Comparison of ENCODE assay signal across 22 cellular contexts in the genomic region with DNA sequence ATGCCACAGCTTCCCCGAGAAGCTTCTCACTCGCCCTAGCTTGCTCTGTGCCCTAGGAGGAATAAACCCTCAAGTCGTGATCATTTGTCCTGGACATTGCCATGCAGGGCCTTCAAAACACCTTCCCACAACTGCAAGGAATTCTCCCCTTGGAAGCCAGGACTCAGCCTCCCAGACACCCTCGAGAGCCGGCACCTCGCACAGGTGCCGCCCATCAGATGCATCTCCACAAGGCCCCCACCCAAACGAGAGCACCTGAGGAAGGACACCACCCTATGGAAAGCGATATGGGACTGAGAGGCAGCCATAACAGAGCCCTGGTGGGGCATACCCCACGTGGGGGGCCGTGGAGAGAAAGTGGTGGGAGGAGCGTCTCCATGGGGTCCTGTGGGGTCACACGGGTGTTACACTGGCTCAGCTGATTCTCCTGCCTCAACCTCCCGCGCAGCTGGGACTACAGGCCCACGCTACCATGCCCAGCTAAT.
"Had no signal": no experiment of that assay in that cellular context is flagged by ENCODE, and none has a peak within 500 bp of the region (broad histone marks: within the 10 kb centered on the region; RNA-seq: fewer than 3 reads in every experiment).

No MANE protein-coding gene starts in this region.

- H3K4me3 ChIP-seq: heart right ventricle, hepatocyte, left ventricle myocardium inferior, right atrium auricular region, right lobe of liver, smooth muscle cell, testis, thyroid gland, transverse colon, upper lobe of left lung had no signal

- H3K9ac ChIP-seq: parathyroid adenoma had no signal

- H2AFZ ChIP-seq: hepatocyte, parathyroid adenoma had no signal

- H3K27me3 ChIP-seq: hepatocyte, neutrophil, right atrium auricular region, right lobe of liver, testis, thyroid gland, upper lobe of left lung had no signal

- H3K9me3 ChIP-seq: heart right ventricle, left ventricle myocardium inferior, neutrophil, right atrium auricular region, right lobe of liver, testis, thyroid gland, transverse colon, upper lobe of left lung had no signal

- DNase-seq: heart right ventricle; islet precursor cell; left ventricle myocardium inferior; naive thymus-derived CD8-positive, alpha-beta T cell; occipital lobe; right lobe of liver; stimulated activated CD4-positive, alpha-beta T cell treated with anti-CD3 and anti-CD28 coated beads, Interleukin-1b, Interleukin-23, amount 100 ng/mL, for 48 hours; stimulated activated CD4-positive, alpha-beta T cell treated with anti-CD3 and anti-CD28 coated beads, Interleukin-2, amount 100 ng/mL, for 48 hours; stimulated activated CD4-positive, alpha-beta T cell treated with anti-CD3 and anti-CD28 coated beads, Interleukin-4, amount 100 ng/mL, for 4 hours; stimulated activated CD8-positive, alpha-beta memory T cell treated with anti-CD3 and anti-CD28 coated beads, Interleukin-4, amount 100 ng/mL, for 48 hours; stimulated activated naive CD4-positive, alpha-beta T cell treated with Interleukin-2 at 50 U/mL for 16 hours; stimulated activated naive CD8-positive, alpha-beta T cell treated with anti-CD3 and anti-CD28 coated beads, Interleukin-15, amount 100 ng/mL, for 72 hours; thyroid gland; transverse colon had no signal

- ATAC-seq: heart right ventricle; naive thymus-derived CD8-positive, alpha-beta T cell; right lobe of liver; stimulated activated memory B cell treated with anti-CD40 and anti-IgM and Interleukin-4, amounts not matched to agents 10 μg/mL and 1 μg/mL and 100 μg/mL, for 72 hours; stimulated activated naive CD8-positive, alpha-beta T cell treated with anti-CD3 and anti-CD28 coated beads, Interleukin-15, amount 100 ng/mL, for 72 hours had no signal

- H3K27ac ChIP-seq: heart right ventricle, hepatocyte, left ventricle myocardium inferior, neutrophil, parathyroid adenoma, right atrium auricular region, right lobe of liver, testis, thyroid gland, transverse colon, upper lobe of left lung had no signal

- H3K4me1 ChIP-seq: heart right ventricle, left ventricle myocardium inferior, parathyroid adenoma, right atrium auricular region, right lobe of liver, testis, thyroid gland, transverse colon, upper lobe of left lung had no signal

- H3K36me3 ChIP-seq: heart right ventricle, left ventricle myocardium inferior, neutrophil, right atrium auricular region, right lobe of liver, thyroid gland, transverse colon, upper lobe of left lung had no signal

- H3K4me2 ChIP-seq: hepatocyte, smooth muscle cell had no signal
